ENCODE assay signal across 1 cellular context in genomic region chr5:126449751-126450271, GRCh38.
TF ChIP-seq lines count a peak whose summit lies in the region.

No MANE protein-coding gene starts in this region.

TF ChIP-seq in K562, 482 proteins besides CTCF, POLR2A, EP300 and RAD21 (continued from another document):
- TF ChIP-seq IRF9 (tag; IDR thresholded peaks at IDR 0.05) (no peak), SMAD4 (CRISPR knock-in tag; conservative IDR thresholded peaks at IDR 0.05) (no peak), STAT6 (CRISPR knock-in tag; IDR thresholded peaks at IDR 0.05) (no peak), ZFP1 (CRISPR knock-in tag; IDR thresholded peaks at IDR 0.05) (no peak), EZH2 (IDR thresholded peaks at IDR 0.05; ENCODE audit: borderline replicate concordance, low read depth, low read length) (no peak), SP1 (CRISPR knock-in tag; IDR thresholded peaks at IDR 0.05) (no peak)
